Comparison of ENCODE assay signal across 8 cellular contexts in the genomic region with DNA sequence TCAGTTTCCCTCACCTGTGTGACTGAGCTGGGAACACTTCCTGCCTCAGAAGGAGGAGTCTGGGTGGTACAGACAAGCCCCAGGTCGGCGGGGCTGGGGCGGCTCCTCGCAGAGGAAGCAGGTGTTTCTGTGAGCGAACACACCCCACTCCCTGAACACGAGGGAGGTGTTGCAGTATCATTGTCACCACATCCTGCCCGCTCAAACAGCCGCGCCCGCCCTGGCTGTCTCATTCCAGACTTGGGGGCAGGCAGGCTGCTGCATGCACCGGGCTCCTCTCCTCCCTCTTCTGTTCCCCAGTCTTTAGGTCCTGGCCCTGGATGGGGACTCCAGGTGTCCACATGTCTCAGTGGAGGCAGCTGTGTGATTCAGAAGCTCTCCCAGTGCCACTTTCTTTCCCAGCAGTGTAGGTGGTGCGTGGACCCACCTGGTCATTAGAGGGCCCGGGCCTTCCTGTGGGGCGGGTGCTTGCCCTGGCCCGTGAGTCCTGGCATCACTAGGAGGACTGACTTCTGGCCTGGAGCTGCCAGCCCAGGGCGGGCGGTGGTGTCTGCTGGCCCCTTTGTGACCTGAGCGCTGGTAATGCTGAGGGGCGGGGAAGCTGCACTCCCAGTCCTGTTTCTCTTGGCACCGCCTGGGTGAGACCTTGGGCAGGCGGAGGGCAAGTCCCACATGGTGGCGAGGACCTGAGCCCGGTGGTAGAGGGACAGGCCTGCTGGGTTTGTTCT. TPM values are rescaled to one million over a fixed set of nuclear protein-coding genes. Genes with fewer than 3 reads are reported as not detected.
DNase-seq lines count a peak whose midpoint lies in the region; ATAC-seq and TF ChIP-seq lines count a peak whose summit lies in the region.

No MANE protein-coding gene starts in this region.

- H3K36me3 ChIP-seq in esophagus squamous epithelium, result peaks cover 5 to 49% (median 7%) of the 10 kb centered on the region in 3 donors

- H3K27me3 Mint-ChIP-seq in activated CD8-positive, alpha-beta T cell treated with anti-CD3 and anti-CD28 coated beads for 36 hours, result no peaks in the 10 kb centered on the region

- no peaks in the 10 kb centered on the region for H3K27me3 ChIP-seq in esophagus squamous epithelium

- DNase-seq in COLO668 (lab: John Stamatoyannopoulos, UW; ENCODE audit: unreplicated experiment), result peak; percentile 86
- DNase-seq in activated CD8-positive, alpha-beta T cell treated with anti-CD3 and anti-CD28 coated beads for 36 hours, result peak; percentile 94
- peak; percentile 42 for DNase-seq in esophagus squamous epithelium (lab: John Stamatoyannopoulos, UW)
- peak; percentile 78 to 86 for DNase-seq in stimulated activated CD4-positive, alpha-beta T cell treated with anti-CD3 and anti-CD28 coated beads, Interleukin-4, amount 100 ng/mL, for 4 hours
- no peak for DNase-seq in DMS53 (lab: John Stamatoyannopoulos, UW)
- no peak for DNase-seq in pons (ENCODE audit: low spot score)

- no peak for TF ChIP-seq EP300 in Ishikawa (IDR thresholded peaks at IDR 0.05; ENCODE audit: borderline replicate concordance)

- no peak for TF ChIP-seq RAD21 in Ishikawa (IDR thresholded peaks at IDR 0.05; ENCODE audit: low read depth)

- CTCF ChIA-PET in activated CD8-positive, alpha-beta T cell treated with anti-CD3 and anti-CD28 coated beads for 36 hours (lab: Charles Lee), result no interaction called here

- H3K4me1 Mint-ChIP-seq in activated CD8-positive, alpha-beta T cell treated with anti-CD3 and anti-CD28 coated beads for 36 hours (ENCODE audit: low read depth), result peaks cover 64% of the 10 kb centered on the region

- H3K27ac ChIP-seq in esophagus squamous epithelium, result peak overlapping the region; percentile 91 to 100 (median 97)

- no peaks in the 10 kb centered on the region for H3K9me3 Mint-ChIP-seq in activated CD8-positive, alpha-beta T cell treated with anti-CD3 and anti-CD28 coated beads for 36 hours

- intact Hi-C loops in activated CD8-positive, alpha-beta T cell treated with anti-CD3 and anti-CD28 coated beads for 36 hours (cut with micrococcal nuclease), result no loop called here
- intact Hi-C loops in esophagus squamous epithelium (cut with DNase I), result no loop called here

- peak; percentile 79 for ATAC-seq in GM19468 (IDR thresholded peaks at IDR 0.05; ENCODE audit: extremely low read depth, unreplicated experiment)
- peak; percentile 90 for ATAC-seq in activated CD8-positive, alpha-beta T cell treated with anti-CD3 and anti-CD28 coated beads for 36 hours

- no peaks in the 10 kb centered on the region for H3K9me3 ChIP-seq in esophagus squamous epithelium

- peak overlapping the region in 1 of 4 donors; percentile 28 for H3K4me3 ChIP-seq in esophagus squamous epithelium

- H3K4me3 Mint-ChIP-seq in activated CD8-positive, alpha-beta T cell treated with anti-CD3 and anti-CD28 coated beads for 36 hours, result peak overlapping the region; percentile 51

- peaks cover 60 to 82% (median 61%) of the 10 kb centered on the region in 3 donors for H3K4me1 ChIP-seq in esophagus squamous epithelium

- TF ChIP-seq CTCF in activated CD8-positive, alpha-beta T cell treated with anti-CD3 and anti-CD28 coated beads for 36 hours (IDR thresholded peaks at IDR 0.05), result no peak
- TF ChIP-seq CTCF in esophagus squamous epithelium (IDR thresholded peaks at IDR 0.05), result no peak

- peak overlapping the region; percentile 91 for H3K27ac Mint-ChIP-seq in activated CD8-positive, alpha-beta T cell treated with anti-CD3 and anti-CD28 coated beads for 36 hours

- POLR2A ChIA-PET in activated CD8-positive, alpha-beta T cell treated with anti-CD3 and anti-CD28 coated beads for 36 hours (lab: Charles Lee), result interaction anchor here (0.6 to 2.0 kb wide), 9 partner anchors 8 to 810 kb away, joined by 3 to 15 read pairs (median 4); partner anchors contain the start of genes KYAT1, LRRC8A and PHYHD1

- no CpG with 5 or more reads among the region's 23 CpGs for WGBS in esophagus squamous epithelium, 2 donors

- peak in 2 of 4 donors; percentile 67 to 69 for TF ChIP-seq POLR2A in esophagus squamous epithelium (IDR thresholded peaks at IDR 0.05)

- peaks cover 12% of the 10 kb centered on the region for H3K36me3 Mint-ChIP-seq in activated CD8-positive, alpha-beta T cell treated with anti-CD3 and anti-CD28 coated beads for 36 hours (ENCODE audit: low read depth)

TF ChIP-seq in Ishikawa, 13 proteins besides CTCF, POLR2A, EP300 and RAD21:
- TF ChIP-seq CREB1 (IDR thresholded peaks at IDR 0.05; ENCODE audit: low read depth), result no peak
- TF ChIP-seq ZBTB7A (IDR thresholded peaks at IDR 0.05; ENCODE audit: low read depth), result no peak
- TF ChIP-seq, protein P1, sequence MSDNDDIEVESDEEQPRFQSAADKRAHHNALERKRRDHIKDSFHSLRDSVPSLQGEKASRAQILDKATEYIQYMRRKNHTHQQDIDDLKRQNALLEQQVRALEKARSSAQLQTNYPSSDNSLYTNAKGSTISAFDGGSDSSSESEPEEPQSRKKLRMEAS (IDR thresholded peaks at IDR 0.05), result peak; percentile 36; the same call in 1 of the 2 replicates
- no peak for TF ChIP-seq REST (IDR thresholded peaks at IDR 0.05; ENCODE audit: low read depth)
- TF ChIP-seq CEBPB (IDR thresholded peaks at IDR 0.05), result no peak
TF ChIP-seq in Ishikawa: peak in this region for 1.

RNA-seq across cellular contexts. Expression of gene PHYHD1, which starts 18.3 kb away (rescaled TPM):
- total RNA-seq in activated CD8-positive, alpha-beta T cell treated with anti-CD3 and anti-CD28 coated beads for 36 hours, result 1 to 10 TPM in 1 of 2 experiments, under 1 TPM in 1; 0.61 to 1.5 TPM
- total RNA-seq in esophagus squamous epithelium, result 10 to 100 TPM in 3 of 4 donors, 1 to 10 TPM in 1; 3.7 to 34.0 (median 23.0) TPM

RNA-seq across cellular contexts. Expression of gene LRRC8A, which starts 20.6 kb away (rescaled TPM):
- total RNA-seq in activated CD8-positive, alpha-beta T cell treated with anti-CD3 and anti-CD28 coated beads for 36 hours, result 10 to 100 TPM; 15.1 to 16.2 TPM
- total RNA-seq in esophagus squamous epithelium, result 100 to 1,000 TPM in 3 of 4 donors, 10 to 100 TPM in 1; 70.0 to 153 (median 122) TPM

RNA-seq across cellular contexts. Expression of gene KYAT1, which starts 20.8 kb away (rescaled TPM):
- 10 to 100 TPM; 17.0 to 18.6 TPM for total RNA-seq in activated CD8-positive, alpha-beta T cell treated with anti-CD3 and anti-CD28 coated beads for 36 hours
- 1 to 10 TPM; 4.0 to 9.4 (median 5.7) TPM for total RNA-seq in esophagus squamous epithelium

RNA-seq across cellular contexts. Expression of gene DOLK, which starts 44.9 kb away (rescaled TPM):
- total RNA-seq in activated CD8-positive, alpha-beta T cell treated with anti-CD3 and anti-CD28 coated beads for 36 hours, result 1 to 10 TPM; 5.7 TPM
- 10 to 100 TPM; 12.8 to 21.2 (median 16.2) TPM for total RNA-seq in esophagus squamous epithelium

RNA-seq across cellular contexts. Expression of gene NUP188, which starts 45.0 kb away (rescaled TPM):
- 100 to 1,000 TPM in 1 of 2 experiments, 10 to 100 TPM in 1; 96.2 to 110 TPM for total RNA-seq in activated CD8-positive, alpha-beta T cell treated with anti-CD3 and anti-CD28 coated beads for 36 hours
- 10 to 100 TPM; 61.0 to 78.6 (median 67.1) TPM for total RNA-seq in esophagus squamous epithelium

Comparison
In these comparisons a context has a peak if more than half of its experiments do, and no peak if none do; other contexts are left out.
1. DNase-seq: peak in COLO668 (single experiment), activated CD8-positive, alpha-beta T cell treated with anti-CD3 and anti-CD28 coated beads for 36 hours (single experiment), esophagus squamous epithelium (single experiment) and stimulated activated CD4-positive, alpha-beta T cell treated with anti-CD3 and anti-CD28 coated beads, Interleukin-4, amount 100 ng/mL, for 4 hours (2 of 2); none in DMS53 (single experiment) and pons (single experiment).
2. RNA of gene LRRC8A, which starts 20.6 kb away (total RNA-seq): 70.0 to 153 TPM in esophagus squamous epithelium; 15.1 to 16.2 TPM in activated CD8-positive, alpha-beta T cell treated with anti-CD3 and anti-CD28 coated beads for 36 hours; every median in the first group is over 4 times any median in the second.